ENCODE assay signal across 17 cellular contexts in the genomic region with DNA sequence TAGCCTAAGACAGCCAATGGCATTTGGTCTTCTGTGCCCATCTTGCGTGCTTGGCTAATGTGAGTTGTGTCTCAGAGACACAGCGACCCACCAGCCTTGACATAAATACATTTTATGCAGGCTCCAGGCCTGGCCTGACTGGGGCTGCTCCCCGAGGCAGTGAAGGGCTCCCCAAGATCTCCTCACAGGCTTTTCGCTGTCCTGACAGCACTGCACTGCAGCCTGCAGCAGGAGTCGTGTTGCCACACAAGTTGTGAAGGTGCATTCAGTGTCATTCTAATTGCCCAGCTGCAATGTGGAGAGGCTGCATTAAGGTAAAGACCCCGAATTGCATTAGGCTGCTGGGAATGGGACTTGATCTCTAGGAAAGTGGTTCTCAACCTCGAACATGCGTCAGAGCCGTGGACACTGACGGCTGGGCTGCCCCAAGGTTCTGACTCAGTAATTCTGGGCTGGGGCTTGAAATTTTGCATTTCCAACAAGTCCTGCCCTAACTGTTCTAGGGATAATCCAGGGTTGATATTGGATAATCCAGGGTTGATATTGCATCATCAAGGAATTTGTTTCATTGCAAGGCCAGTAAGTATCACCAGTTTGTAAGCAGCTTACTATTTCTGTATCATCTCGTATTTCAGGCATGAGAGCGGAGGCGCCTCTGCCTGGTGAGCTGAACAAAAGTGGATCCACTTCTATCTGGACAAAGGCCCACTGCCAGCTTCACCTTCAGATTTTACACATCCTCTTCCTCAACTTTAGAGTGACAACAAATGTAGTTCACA.
A peak's percentile ranks its signal among the peaks of the same experiment; 100 is the strongest.
DNase-seq lines count a peak whose midpoint lies in the region; ATAC-seq, FAIRE-seq and TF ChIP-seq lines count a peak whose summit lies in the region.
"Had no signal": no experiment of that assay in that cellular context is flagged by ENCODE, and none has a peak within 500 bp of the region (broad histone marks: within the 10 kb centered on the region; RNA-seq: fewer than 3 reads in every experiment).

No MANE protein-coding gene starts in this region.

- no peaks in the 10 kb centered on the region for H4K20me1 ChIP-seq in astrocyte (ENCODE audit: insufficient read depth, low read length)

- H3K4me1 Mint-ChIP-seq in astrocyte (ENCODE audit: low read depth, unreplicated experiment) (peaks cover 11% of the 10 kb centered on the region), T-helper 17 cell (peaks cover 7% of the 10 kb centered on the region)

- H3K27ac Mint-ChIP-seq in astrocyte (ENCODE audit: unreplicated experiment) (no peak overlapping the region), T-helper 17 cell (no peak overlapping the region)
- H3K27ac Mint-ChIP-seq: activated naive CD8-positive, alpha-beta T cell treated with anti-CD3 and anti-CD28 coated beads, Interleukin-2, amount 50 U/mL, for 24 hours had no signal

- no peak overlapping the region for H2AFZ ChIP-seq in astrocyte (ENCODE audit: low read depth, low read length)

- TF ChIP-seq CTCF in AG09309 (IDR thresholded peaks at IDR 0.05; ENCODE audit: control insufficient read depth, insufficient read depth, low read depth, low read length, missing control alignments) (no peak), astrocyte (IDR thresholded peaks at IDR 0.05; ENCODE audit: insufficient read depth, low read depth, low read length) (no peak)

- no peak overlapping the region for H3K4me2 ChIP-seq in astrocyte (ENCODE audit: low read length)

- ATAC-seq in left lobe of liver, result peak; percentile 14
- no peak for ATAC-seq in T-helper 17 cell
- no peak for ATAC-seq in HG03565 (IDR thresholded peaks at IDR 0.05; ENCODE audit: unreplicated experiment)
- ATAC-seq: foreskin keratinocyte, Right ventricle myocardium inferior had no signal

- H3K9me3 ChIP-seq in astrocyte (ENCODE audit: insufficient read depth, low read depth, low read length), result peaks cover 21% of the 10 kb centered on the region
- H3K9me3 ChIP-seq in T-helper 17 cell (ENCODE audit: control insufficient read depth, low read length, poor library complexity, severe bottlenecking), result peaks cover 15% of the 10 kb centered on the region

- H3K4me1 ChIP-seq in astrocyte (ENCODE audit: insufficient read depth, low read length), result no peaks in the 10 kb centered on the region
- H3K4me1 ChIP-seq: foreskin keratinocyte had no signal

- H3K36me3 ChIP-seq in astrocyte (ENCODE audit: insufficient read depth, low read length), result no peaks in the 10 kb centered on the region

- no peaks in the 10 kb centered on the region for H3K36me3 Mint-ChIP-seq in astrocyte (ENCODE audit: low read depth, unreplicated experiment)
- H3K36me3 Mint-ChIP-seq in T-helper 17 cell (ENCODE audit: low read depth), result no peaks in the 10 kb centered on the region
- H3K36me3 Mint-ChIP-seq: CD4-positive, CD25-positive, alpha-beta regulatory T cell had no signal

- H3K27me3 Mint-ChIP-seq in astrocyte (ENCODE audit: low read depth, unreplicated experiment) (peaks cover 1% of the 10 kb centered on the region), T-helper 17 cell (peaks cover 23% of the 10 kb centered on the region)

- FAIRE-seq in astrocyte (lab: Jason Lieb, UNC) (no peak), GM19239 (lab: Jason Lieb, UNC) (no peak)
- FAIRE-seq: GM18507 had no signal

- DNase-seq in AG09309 (ENCODE audit: low read depth) (peak; percentile 76), HCEC 1CT (peak; percentile 94), astrocyte (ENCODE audit: low read depth) (peak; percentile 32), left lobe of liver (ENCODE audit: low spot score) (no peak), T-helper 17 cell (no peak), GM19239 (ENCODE audit: insufficient read length, low spot score) (no peak)
- DNase-seq in stimulated activated CD4-positive, alpha-beta T cell treated with anti-CD3 and anti-CD28 coated beads, Interleukin-12 subunit alpha, Interleukin-12 subunit beta, amount 100 ng/mL, for 4 hours, result no peak
- DNase-seq: activated naive CD8-positive, alpha-beta T cell treated with anti-CD3 and anti-CD28 coated beads, Interleukin-2, amount 50 U/mL, for 24 hours; GDM1; H9; NCI-H1048; NCI-H526 treated with DMSO at 0.1 percent for 48 hours had no signal

- no peak overlapping the region for H3K9ac ChIP-seq in astrocyte (ENCODE audit: low read length)

- no peak overlapping the region for H3K4me3 Mint-ChIP-seq in astrocyte (ENCODE audit: unreplicated experiment)
- no peak overlapping the region for H3K4me3 Mint-ChIP-seq in T-helper 17 cell
- H3K4me3 Mint-ChIP-seq: activated naive CD8-positive, alpha-beta T cell treated with anti-CD3 and anti-CD28 coated beads, Interleukin-2, amount 50 U/mL, for 24 hours; CD4-positive, CD25-positive, alpha-beta regulatory T cell had no signal

- no peak overlapping the region for H3K4me3 ChIP-seq in AG09309 (ENCODE audit: control insufficient read depth, low read depth, low read length)
- no peak overlapping the region for H3K4me3 ChIP-seq in astrocyte (ENCODE audit: insufficient read depth, low read depth, low read length)

- no peak overlapping the region for H3K27ac ChIP-seq in astrocyte (ENCODE audit: low read depth, low read length)
- H3K27ac ChIP-seq: foreskin keratinocyte had no signal

- no peaks in the 10 kb centered on the region for H3K27me3 ChIP-seq in astrocyte (ENCODE audit: insufficient read depth, low read length)

- H3K9me3 Mint-ChIP-seq in astrocyte (ENCODE audit: unreplicated experiment), result peaks cover 32% of the 10 kb centered on the region

- H3K79me2 ChIP-seq in astrocyte (ENCODE audit: insufficient read depth, low read length), result no peaks in the 10 kb centered on the region

Comparison
In these comparisons a context has a peak if more than half of its experiments do, and no peak if none do; other contexts are left out.
1. DNase-seq: peak in AG09309 (single experiment), HCEC 1CT (single experiment) and astrocyte (single experiment); none in left lobe of liver (single experiment), T-helper 17 cell (0 of 3), stimulated activated CD4-positive, alpha-beta T cell treated with anti-CD3 and anti-CD28 coated beads, Interleukin-12 subunit alpha, Interleukin-12 subunit beta, amount 100 ng/mL, for 4 hours (single experiment) and GM19239 (single experiment).